Comparison of ENCODE assay signal across 24 cellular contexts in genomic region chr19:13762635-13763235, GRCh38. TPM values are rescaled to one million over a fixed set of nuclear protein-coding genes. Genes with fewer than 3 reads are reported as not detected.
DNase-seq lines count a peak whose midpoint lies in the region; ATAC-seq, FAIRE-seq and TF ChIP-seq lines count a peak whose summit lies in the region.
"Had no signal": no experiment of that assay in that cellular context is flagged by ENCODE, and none has a peak within 500 bp of the region (broad histone marks: within the 10 kb centered on the region; RNA-seq: fewer than 3 reads in every experiment).

No MANE protein-coding gene starts in this region.

- peaks cover 12% of the 10 kb centered on the region for H4K20me1 ChIP-seq in osteoblast (ENCODE audit: insufficient read depth, low read length)

- no peak for TF ChIP-seq POLR2A in GM12892 (IDR thresholded peaks at IDR 0.05; ENCODE audit: low read depth, low read length)

- POLR2A ChIA-PET in HEK293 (lab: Yijun Ruan, JAX), result interaction anchor here (0.6 to 1.5 kb wide), 2 partner anchors 15 to 829 kb away, joined by 4 to 6 read pairs; partner anchors contain the start of gene FARSA

- peaks cover 25 to 63% of the 10 kb centered on the region in 2 experiments; a peak in 2 of 3 replicates for H3K36me3 ChIP-seq in HEK293 (ENCODE audit: control insufficient read depth in 2 of 2, insufficient read depth in 1 of 2, low read length in 2 of 2)
- peaks cover 43% of the 10 kb centered on the region for H3K36me3 ChIP-seq in osteoblast (ENCODE audit: insufficient read depth, low read length)

- H3K4me1 Mint-ChIP-seq in Calu3 (ENCODE audit: low read depth, unreplicated experiment), result peaks cover 11% of the 10 kb centered on the region
- H3K4me1 Mint-ChIP-seq in central memory CD8-positive, alpha-beta T cell, result peaks cover 20% of the 10 kb centered on the region

- peaks cover 30% of the 10 kb centered on the region for H3K79me2 ChIP-seq in osteoblast (ENCODE audit: insufficient read depth, low read length)

- no peaks in the 10 kb centered on the region for H3K27me3 Mint-ChIP-seq in Calu3 (ENCODE audit: unreplicated experiment)
- H3K27me3 Mint-ChIP-seq in central memory CD8-positive, alpha-beta T cell, result no peaks in the 10 kb centered on the region
- H3K27me3 Mint-ChIP-seq: CD4-positive, CD25-positive, alpha-beta regulatory T cell had no signal

- peak overlapping the region; percentile 69 for H3K4me3 Mint-ChIP-seq in Calu3 (ENCODE audit: low read depth, unreplicated experiment)
- peak overlapping the region; percentile 88 for H3K4me3 Mint-ChIP-seq in central memory CD8-positive, alpha-beta T cell

- no peak overlapping the region for H3K27ac Mint-ChIP-seq in Calu3 (ENCODE audit: unreplicated experiment)
- no peak overlapping the region for H3K27ac Mint-ChIP-seq in central memory CD8-positive, alpha-beta T cell (ENCODE audit: low read depth)
- H3K27ac Mint-ChIP-seq: CD4-positive, CD25-positive, alpha-beta regulatory T cell had no signal

- DNase-seq in Calu3, result no peak
- DNase-seq in central memory CD8-positive, alpha-beta T cell (ENCODE audit: low spot score in 2 of 2), result no peak
- peak; percentile 73 for DNase-seq in osteoblast (ENCODE audit: insufficient read length, low spot score, missing footprints)
- no peak for DNase-seq in hippocampal formation (lab: John Stamatoyannopoulos, UW)
- DNase-seq in activated CD4-positive, alpha-beta T cell treated with anti-CD3 and anti-CD28 coated beads for 48 hours, result no peak
- no peak for DNase-seq in GM12892 (ENCODE audit: insufficient read length)
- DNase-seq: CD4-positive, CD25-positive, alpha-beta regulatory T cell; DMS153; KBM-7; NCI-H1092; NCI-H1436; NCI-H187 treated with DMSO at 0.1 percent for 48 hours; NCI-H2107; NCI-H2227 treated with DMSO at 0.1 percent for 48 hours; NCI-H510A; NCI-H748 treated with DMSO at 0.1 percent for 48 hours; NK-92 treated with Interleukin-12 subunit alpha and Interleukin-12 subunit beta, amount 100 ng/mL, for 24 hours had no signal

- H3K9me3 Mint-ChIP-seq in Calu3 (ENCODE audit: low read depth, unreplicated experiment), result no peaks in the 10 kb centered on the region
- no peaks in the 10 kb centered on the region for H3K9me3 Mint-ChIP-seq in central memory CD8-positive, alpha-beta T cell
- H3K9me3 Mint-ChIP-seq: CD4-positive, CD25-positive, alpha-beta regulatory T cell; GM23338 had no signal

- H3K36me3 Mint-ChIP-seq in Calu3 (ENCODE audit: insufficient read depth, unreplicated experiment), result peaks cover 44% of the 10 kb centered on the region
- peaks cover 23% of the 10 kb centered on the region for H3K36me3 Mint-ChIP-seq in central memory CD8-positive, alpha-beta T cell (ENCODE audit: insufficient read depth)

- H3K27ac ChIP-seq in HEK293 (ENCODE audit: extremely low read depth, low read depth, low read length), result no peak overlapping the region
- H3K27ac ChIP-seq in osteoblast (ENCODE audit: low read depth, low read length), result no peak overlapping the region

- CTCF ChIA-PET in Calu3 (lab: Charles Lee) (interaction anchor here (1.1 kb wide), 1 partner anchor 14 kb away, joined by 5 read pairs; a partner anchor contains a TSS), HEK293 (lab: Yijun Ruan, JAX) (no interaction called here)

- no peaks in the 10 kb centered on the region for H3K27me3 ChIP-seq in osteoblast (ENCODE audit: insufficient read depth, low read length)

- H3K9me3 ChIP-seq in HEK293 (ENCODE audit: control insufficient read depth, insufficient read depth, low read depth, low read length) (no peaks in the 10 kb centered on the region), osteoblast (ENCODE audit: low read depth, low read length) (no peaks in the 10 kb centered on the region)

- intact Hi-C loops in Calu3 (cut with micrococcal nuclease; ENCODE audit: unreplicated experiment), result no loop called here

- no peak for ATAC-seq in central memory CD8-positive, alpha-beta T cell (replicated peaks; ENCODE audit: extremely low read depth, poor library complexity, severe bottlenecking)
- ATAC-seq: GM23338, HCT116, Panc1, SK-N-SH treated with all-trans-retinoic acid at 6 μM for 48 hours had no signal

- FAIRE-seq in GM12892 (lab: Jason Lieb, UNC), result no peak
- FAIRE-seq: GM12891, GM18507 had no signal

- no peak overlapping the region for H3K4me2 ChIP-seq in osteoblast (ENCODE audit: insufficient read depth, low read length)
- H3K4me2 ChIP-seq: GM23338 had no signal

- BruUV-seq in Calu3 (replicated peaks; lab: Mats Ljungman, UMichigan), result no TSS peak

- H2AFZ ChIP-seq in osteoblast (ENCODE audit: low read length), result no peak overlapping the region
- H2AFZ ChIP-seq: GM23338 had no signal

- TF ChIP-seq CTCF in Calu3 (IDR thresholded peaks at IDR 0.05; ENCODE audit: unreplicated experiment) (no peak), HEK293 (tag by site-specific recombination; IDR thresholded peaks at IDR 0.05) (no peak), osteoblast (IDR thresholded peaks at IDR 0.05; ENCODE audit: extremely low read depth, low read depth, low read length) (no peak)

- H3K4me1 ChIP-seq in HEK293 (ENCODE audit: control insufficient read depth, insufficient read depth, low read length), result no peaks in the 10 kb centered on the region
- peaks cover 9% of the 10 kb centered on the region for H3K4me1 ChIP-seq in osteoblast (ENCODE audit: insufficient read depth, low read length)

- H3K4me3 ChIP-seq in HEK293 (ENCODE audit: low read depth, low read length) (no peak overlapping the region), osteoblast (ENCODE audit: insufficient read depth, low read length) (no peak overlapping the region)
- H3K4me3 ChIP-seq: GM23338 had no signal

TF ChIP-seq in HEK293, 187 proteins besides CTCF, POLR2A, EP300 and RAD21:
- TF ChIP-seq ZFP37 (tag by site-specific recombination; IDR thresholded peaks at IDR 0.05), result no peak
- TF ChIP-seq BCL6B (tag by site-specific recombination; IDR thresholded peaks at IDR 0.05), result no peak
- TF ChIP-seq PRDM4 (tag by site-specific recombination; IDR thresholded peaks at IDR 0.05), result no peak
- TF ChIP-seq ZNF354C (tag by site-specific recombination; IDR thresholded peaks at IDR 0.05; ENCODE audit: borderline replicate concordance, low read depth), result no peak
- 0 out of 2 replicates have a peak, but pooled peaks have one; percentile 28 for TF ChIP-seq GLIS2 (tag by site-specific recombination; IDR thresholded peaks at IDR 0.05)

RNA-seq across cellular contexts. Expression of gene MRI1, which starts 1.6 kb away (rescaled TPM):
- total RNA-seq in Calu3 (2022), result 30.2 and 32.6 TPM in 2 replicates
- total RNA-seq in osteoblast, result 33.7 and 35.4 TPM in 2 replicates
- 14.7 TPM for polyA plus RNA-seq in GM12892 (2012; ENCODE audit: missing spikeins)

RNA-seq across cellular contexts. Expression of gene C19orf53, which starts 11.5 kb away (rescaled TPM):
- total RNA-seq in Calu3 (2022) (59.4 and 66.4 TPM in 2 replicates), osteoblast (33.3 and 34.8 TPM in 2 replicates)
- polyA plus RNA-seq in GM12892 (2012; ENCODE audit: missing spikeins), result 218 TPM

RNA-seq across cellular contexts. Expression of gene ZSWIM4, which starts 32.5 kb away (rescaled TPM):
- total RNA-seq in Calu3 (2022) (10.7 and 11.5 TPM in 2 replicates), osteoblast (6.8 and 9.0 TPM in 2 replicates)
- polyA plus RNA-seq in GM12892 (2012; ENCODE audit: missing spikeins), result 1.8 TPM
